Comparison of ENCODE assay signal across 3 cellular contexts in the genomic region with DNA sequence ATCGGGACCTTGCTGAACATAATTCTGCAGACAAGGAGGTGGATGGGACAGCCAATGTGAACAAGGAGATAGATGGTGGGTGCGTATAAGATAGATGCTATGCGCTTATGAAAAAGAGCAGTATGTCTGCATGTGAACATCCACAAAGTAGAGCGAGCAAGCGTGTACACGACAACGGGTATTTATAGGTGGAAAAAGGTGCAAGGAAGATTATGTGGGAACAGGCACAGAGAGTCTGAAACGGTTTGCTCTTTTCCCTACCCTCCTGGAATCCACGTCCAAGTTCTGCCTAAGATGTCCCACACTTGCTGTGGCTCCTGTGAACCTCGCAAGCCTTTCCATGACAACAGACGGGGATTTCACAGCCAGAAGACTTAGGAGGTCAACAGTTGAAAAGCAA.
TF ChIP-seq lines count a peak whose summit lies in the region.

No MANE protein-coding gene starts in this region.

TF ChIP-seq in HEK293, 187 proteins besides CTCF, POLR2A, EP300 and RAD21 (continues in another document):
- TF ChIP-seq ZNF366 (tag by site-specific recombination; conservative IDR thresholded peaks at IDR 0.05) (no peak), ZNF426 (tag by site-specific recombination; IDR thresholded peaks at IDR 0.05) (no peak), ZNF571 (tag by site-specific recombination; IDR thresholded peaks at IDR 0.05) (no peak), ZNF600 (tag by site-specific recombination; IDR thresholded peaks at IDR 0.05) (peak; percentile 31; the same call in 1 of the 2 replicates), ZNF138 (tag by site-specific recombination; IDR thresholded peaks at IDR 0.05; ENCODE audit: borderline replicate concordance) (no peak), IKZF3 (tag by site-specific recombination; IDR thresholded peaks at IDR 0.05) (peak; percentile 33; the same call in 1 of the 2 replicates), ZNF132 (tag by site-specific recombination; IDR thresholded peaks at IDR 0.05; ENCODE audit: borderline replicate concordance) (no peak), ZNF112 (tag by site-specific recombination; IDR thresholded peaks at IDR 0.05) (no peak), ZBTB17 (tag by site-specific recombination; IDR thresholded peaks at IDR 0.05) (peak; percentile 51), ZNF514 (tag by site-specific recombination; IDR thresholded peaks at IDR 0.05) (no peak), ZNF530 (tag by site-specific recombination; IDR thresholded peaks at IDR 0.05; ENCODE audit: low read depth) (no peak), SALL2 (tag by site-specific recombination; IDR thresholded peaks at IDR 0.05; ENCODE audit: borderline replicate concordance) (no peak), ZNF133 (tag by site-specific recombination; IDR thresholded peaks at IDR 0.05) (no peak), FEZF1 (tag by site-specific recombination; IDR thresholded peaks at IDR 0.05) (peak; percentile 93), KLF9 (tag by site-specific recombination; IDR thresholded peaks at IDR 0.05; ENCODE audit: low read depth) (no peak), ZNF292 (tag by site-specific recombination; IDR thresholded peaks at IDR 0.05; ENCODE audit: borderline replicate concordance, low read depth) (no peak), BCL11B (tag by site-specific recombination; IDR thresholded peaks at IDR 0.05; ENCODE audit: low read depth) (no peak)
- TF ChIP-seq, protein P1, sequence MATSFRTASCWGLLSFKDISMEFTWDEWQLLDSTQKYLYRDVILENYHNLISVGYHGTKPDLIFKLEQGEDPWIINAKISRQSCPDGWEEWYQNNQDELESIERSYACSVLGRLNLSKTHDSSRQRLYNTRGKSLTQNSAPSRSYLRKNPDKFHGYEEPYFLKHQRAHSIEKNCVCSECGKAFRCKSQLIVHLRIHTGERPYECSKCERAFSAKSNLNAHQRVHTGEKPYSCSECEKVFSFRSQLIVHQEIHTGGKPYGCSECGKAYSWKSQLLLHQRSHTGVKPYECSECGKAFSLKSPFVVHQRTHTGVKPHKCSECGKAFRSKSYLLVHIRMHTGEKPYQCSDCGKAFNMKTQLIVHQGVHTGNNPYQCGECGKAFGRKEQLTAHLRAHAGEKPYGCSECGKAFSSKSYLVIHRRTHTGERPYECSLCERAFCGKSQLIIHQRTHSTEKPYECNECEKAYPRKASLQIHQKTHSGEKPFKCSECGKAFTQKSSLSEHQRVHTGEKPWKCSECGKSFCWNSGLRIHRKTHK (tag by site-specific recombination; IDR thresholded peaks at IDR 0.05): no peak
- TF ChIP-seq, protein P2, sequence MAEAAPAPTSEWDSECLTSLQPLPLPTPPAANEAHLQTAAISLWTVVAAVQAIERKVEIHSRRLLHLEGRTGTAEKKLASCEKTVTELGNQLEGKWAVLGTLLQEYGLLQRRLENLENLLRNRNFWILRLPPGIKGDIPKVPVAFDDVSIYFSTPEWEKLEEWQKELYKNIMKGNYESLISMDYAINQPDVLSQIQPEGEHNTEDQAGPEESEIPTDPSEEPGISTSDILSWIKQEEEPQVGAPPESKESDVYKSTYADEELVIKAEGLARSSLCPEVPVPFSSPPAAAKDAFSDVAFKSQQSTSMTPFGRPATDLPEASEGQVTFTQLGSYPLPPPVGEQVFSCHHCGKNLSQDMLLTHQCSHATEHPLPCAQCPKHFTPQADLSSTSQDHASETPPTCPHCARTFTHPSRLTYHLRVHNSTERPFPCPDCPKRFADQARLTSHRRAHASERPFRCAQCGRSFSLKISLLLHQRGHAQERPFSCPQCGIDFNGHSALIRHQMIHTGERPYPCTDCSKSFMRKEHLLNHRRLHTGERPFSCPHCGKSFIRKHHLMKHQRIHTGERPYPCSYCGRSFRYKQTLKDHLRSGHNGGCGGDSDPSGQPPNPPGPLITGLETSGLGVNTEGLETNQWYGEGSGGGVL (tag by site-specific recombination; IDR thresholded peaks at IDR 0.05): no peak
- TF ChIP-seq, protein P3, sequence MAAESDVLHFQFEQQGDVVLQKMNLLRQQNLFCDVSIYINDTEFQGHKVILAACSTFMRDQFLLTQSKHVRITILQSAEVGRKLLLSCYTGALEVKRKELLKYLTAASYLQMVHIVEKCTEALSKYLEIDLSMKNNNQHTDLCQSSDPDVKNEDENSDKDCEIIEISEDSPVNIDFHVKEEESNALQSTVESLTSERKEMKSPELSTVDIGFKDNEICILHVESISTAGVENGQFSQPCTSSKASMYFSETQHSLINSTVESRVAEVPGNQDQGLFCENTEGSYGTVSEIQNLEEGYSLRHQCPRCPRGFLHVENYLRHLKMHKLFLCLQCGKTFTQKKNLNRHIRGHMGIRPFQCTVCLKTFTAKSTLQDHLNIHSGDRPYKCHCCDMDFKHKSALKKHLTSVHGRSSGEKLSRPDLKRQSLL (tag by site-specific recombination; IDR thresholded peaks at IDR 0.05): no peak

TF ChIP-seq in IMR-90, 13 proteins besides CTCF, POLR2A, EP300 and RAD21:
- TF ChIP-seq CHD1 (IDR thresholded peaks at IDR 0.05; ENCODE audit: low read depth, low read length) (no peak), MAFK (IDR thresholded peaks at IDR 0.05; ENCODE audit: low read depth, low read length) (no peak), MAZ (IDR thresholded peaks at IDR 0.05; ENCODE audit: borderline replicate concordance, low read depth, low read length) (no peak), NFE2L2 (IDR thresholded peaks at IDR 0.05; ENCODE audit: low read depth, low read length) (no peak), CEBPB (IDR thresholded peaks at IDR 0.05; ENCODE audit: low read depth, low read length) (no peak), SMC3 (IDR thresholded peaks at IDR 0.05; ENCODE audit: low read depth, low read length) (no peak), RCOR1 (IDR thresholded peaks at IDR 0.05; ENCODE audit: insufficient replicate concordance, low read length) (no peak), BHLHE40 (IDR thresholded peaks at IDR 0.05; ENCODE audit: low read depth, low read length) (no peak), RFX5 (IDR thresholded peaks at IDR 0.05; ENCODE audit: low read depth, low read length) (no peak), MXI1 (IDR thresholded peaks at IDR 0.05; ENCODE audit: borderline replicate concordance, low read depth, low read length) (no peak), FOS (IDR thresholded peaks at IDR 0.05; ENCODE audit: low read depth, low read length) (no peak)
- TF ChIP-seq, protein P4, sequence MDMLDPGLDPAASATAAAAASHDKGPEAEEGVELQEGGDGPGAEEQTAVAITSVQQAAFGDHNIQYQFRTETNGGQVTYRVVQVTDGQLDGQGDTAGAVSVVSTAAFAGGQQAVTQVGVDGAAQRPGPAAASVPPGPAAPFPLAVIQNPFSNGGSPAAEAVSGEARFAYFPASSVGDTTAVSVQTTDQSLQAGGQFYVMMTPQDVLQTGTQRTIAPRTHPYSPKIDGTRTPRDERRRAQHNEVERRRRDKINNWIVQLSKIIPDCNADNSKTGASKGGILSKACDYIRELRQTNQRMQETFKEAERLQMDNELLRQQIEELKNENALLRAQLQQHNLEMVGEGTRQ (IDR thresholded peaks at IDR 0.05; ENCODE audit: low read depth, low read length): no peak
- TF ChIP-seq, protein P5, sequence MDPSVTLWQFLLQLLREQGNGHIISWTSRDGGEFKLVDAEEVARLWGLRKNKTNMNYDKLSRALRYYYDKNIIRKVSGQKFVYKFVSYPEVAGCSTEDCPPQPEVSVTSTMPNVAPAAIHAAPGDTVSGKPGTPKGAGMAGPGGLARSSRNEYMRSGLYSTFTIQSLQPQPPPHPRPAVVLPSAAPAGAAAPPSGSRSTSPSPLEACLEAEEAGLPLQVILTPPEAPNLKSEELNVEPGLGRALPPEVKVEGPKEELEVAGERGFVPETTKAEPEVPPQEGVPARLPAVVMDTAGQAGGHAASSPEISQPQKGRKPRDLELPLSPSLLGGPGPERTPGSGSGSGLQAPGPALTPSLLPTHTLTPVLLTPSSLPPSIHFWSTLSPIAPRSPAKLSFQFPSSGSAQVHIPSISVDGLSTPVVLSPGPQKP (IDR thresholded peaks at IDR 0.05; ENCODE audit: borderline replicate concordance, low read depth, low read length): no peak

TF ChIP-seq in K562, 482 proteins besides CTCF, POLR2A, EP300 and RAD21:
- TF ChIP-seq, protein P2 (CRISPR knock-in tag; IDR thresholded peaks at IDR 0.05): no peak
- TF ChIP-seq, protein P6, sequence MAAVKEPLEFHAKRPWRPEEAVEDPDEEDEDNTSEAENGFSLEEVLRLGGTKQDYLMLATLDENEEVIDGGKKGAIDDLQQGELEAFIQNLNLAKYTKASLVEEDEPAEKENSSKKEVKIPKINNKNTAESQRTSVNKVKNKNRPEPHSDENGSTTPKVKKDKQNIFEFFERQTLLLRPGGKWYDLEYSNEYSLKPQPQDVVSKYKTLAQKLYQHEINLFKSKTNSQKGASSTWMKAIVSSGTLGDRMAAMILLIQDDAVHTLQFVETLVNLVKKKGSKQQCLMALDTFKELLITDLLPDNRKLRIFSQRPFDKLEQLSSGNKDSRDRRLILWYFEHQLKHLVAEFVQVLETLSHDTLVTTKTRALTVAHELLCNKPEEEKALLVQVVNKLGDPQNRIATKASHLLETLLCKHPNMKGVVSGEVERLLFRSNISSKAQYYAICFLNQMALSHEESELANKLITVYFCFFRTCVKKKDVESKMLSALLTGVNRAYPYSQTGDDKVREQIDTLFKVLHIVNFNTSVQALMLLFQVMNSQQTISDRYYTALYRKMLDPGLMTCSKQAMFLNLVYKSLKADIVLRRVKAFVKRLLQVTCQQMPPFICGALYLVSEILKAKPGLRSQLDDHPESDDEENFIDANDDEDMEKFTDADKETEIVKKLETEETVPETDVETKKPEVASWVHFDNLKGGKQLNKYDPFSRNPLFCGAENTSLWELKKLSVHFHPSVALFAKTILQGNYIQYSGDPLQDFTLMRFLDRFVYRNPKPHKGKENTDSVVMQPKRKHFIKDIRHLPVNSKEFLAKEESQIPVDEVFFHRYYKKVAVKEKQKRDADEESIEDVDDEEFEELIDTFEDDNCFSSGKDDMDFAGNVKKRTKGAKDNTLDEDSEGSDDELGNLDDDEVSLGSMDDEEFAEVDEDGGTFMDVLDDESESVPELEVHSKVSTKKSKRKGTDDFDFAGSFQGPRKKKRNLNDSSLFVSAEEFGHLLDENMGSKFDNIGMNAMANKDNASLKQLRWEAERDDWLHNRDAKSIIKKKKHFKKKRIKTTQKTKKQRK (IDR thresholded peaks at IDR 0.05; ENCODE audit: borderline replicate concordance, low read depth, low read length): no peak
- TF ChIP-seq ZFP36 (IDR thresholded peaks at IDR 0.05; ENCODE audit: low read depth, low read length, partially characterized antibody): peak; percentile 41
- TF ChIP-seq RNF2 (IDR thresholded peaks at IDR 0.05): peak; percentile 47; the same call in 1 of the 2 replicates
- TF ChIP-seq CBX8 (IDR thresholded peaks at IDR 0.05; ENCODE audit: borderline replicate concordance, extremely low read depth, low read depth, low read length, poor library complexity, severe bottlenecking): peak; percentile 26
- TF ChIP-seq CEBPG (CRISPR knock-in tag; IDR thresholded peaks at IDR 0.05): no peak
- TF ChIP-seq CEBPG (tag; conservative IDR thresholded peaks at IDR 0.05 in 1 of 2, IDR thresholded peaks at IDR 0.05 in 1 of 2): no peak
- TF ChIP-seq, protein P7, sequence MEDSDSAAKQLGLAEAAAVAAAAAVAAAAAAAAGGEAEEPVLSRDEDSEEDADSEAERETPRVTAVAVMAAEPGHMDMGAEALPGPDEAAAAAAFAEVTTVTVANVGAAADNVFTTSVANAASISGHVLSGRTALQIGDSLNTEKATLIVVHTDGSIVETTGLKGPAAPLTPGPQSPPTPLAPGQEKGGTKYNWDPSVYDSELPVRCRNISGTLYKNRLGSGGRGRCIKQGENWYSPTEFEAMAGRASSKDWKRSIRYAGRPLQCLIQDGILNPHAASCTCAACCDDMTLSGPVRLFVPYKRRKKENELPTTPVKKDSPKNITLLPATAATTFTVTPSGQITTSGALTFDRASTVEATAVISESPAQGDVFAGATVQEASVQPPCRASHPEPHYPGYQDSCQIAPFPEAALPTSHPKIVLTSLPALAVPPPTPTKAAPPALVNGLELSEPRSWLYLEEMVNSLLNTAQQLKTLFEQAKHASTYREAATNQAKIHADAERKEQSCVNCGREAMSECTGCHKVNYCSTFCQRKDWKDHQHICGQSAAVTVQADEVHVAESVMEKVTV (CRISPR knock-in tag; IDR thresholded peaks at IDR 0.05): no peak
- TF ChIP-seq ZNF41 (CRISPR knock-in tag; conservative IDR thresholded peaks at IDR 0.05): no peak
TF ChIP-seq in K562: peak in this region for 3.
